10 cellular contexts compared by ENCODE assay signal in genomic region chr2:26846881-26847662, GRCh38. TPM values are rescaled to one million over a fixed set of nuclear protein-coding genes. Genes with fewer than 3 reads are reported as not detected.
DNase-seq lines count a peak whose midpoint lies in the region; ATAC-seq lines count a peak whose summit lies in the region.
"Had no signal": no experiment of that assay in that cellular context is flagged by ENCODE, and none has a peak within 500 bp of the region (broad histone marks: within the 10 kb centered on the region; RNA-seq: fewer than 3 reads in every experiment).

No MANE protein-coding gene starts in this region.

- H3K27me3 ChIP-seq in iPS DF 6.9 (ENCODE audit: control insufficient read depth, insufficient read depth, low read length) = peaks cover 35% of the 10 kb centered on the region

- ATAC-seq in T-cell (replicated peaks in 1 of 4) (no peak), HG02610 (IDR thresholded peaks at IDR 0.05; ENCODE audit: unreplicated experiment) (no peak)

- no peaks in the 10 kb centered on the region for H3K36me3 ChIP-seq in iPS DF 6.9 (ENCODE audit: control insufficient read depth, insufficient read depth, low read length)

- peaks cover 5% of the 10 kb centered on the region for H3K4me1 Mint-ChIP-seq in activated CD4-positive, alpha-beta T cell treated with anti-CD3 and anti-CD28 coated beads, Interleukin-2, amount 10 ng/mL, durations not matched to agents 24 days and 14 days
- H3K4me1 Mint-ChIP-seq in T-cell = peaks cover 12 to 19% (median 17%) of the 10 kb centered on the region in 3 donors
- H3K4me1 Mint-ChIP-seq in stimulated activated naive CD8-positive, alpha-beta T cell treated with anti-CD3 and anti-CD28 coated beads, Interleukin-15, Interleukin-2, amounts not matched to agents 100 ng/mL and 50 ng/mL, for 24 hours (ENCODE audit: low read depth) = peaks cover 9% of the 10 kb centered on the region

- intact Hi-C loops in activated CD4-positive, alpha-beta T cell treated with anti-CD3 and anti-CD28 coated beads, Interleukin-2, amount 10 ng/mL, durations not matched to agents 24 days and 14 days (cut with micrococcal nuclease) = loop anchor here (1.0 to 10.0 kb wide), 5 partner anchors 75 to 415 kb away; partner anchors contain the start of gene SLC30A3

- H3K36me3 Mint-ChIP-seq in activated CD4-positive, alpha-beta T cell treated with anti-CD3 and anti-CD28 coated beads, Interleukin-2, amount 10 ng/mL, durations not matched to agents 24 days and 14 days (ENCODE audit: low read depth) = no peaks in the 10 kb centered on the region
- no peaks in the 10 kb centered on the region for H3K36me3 Mint-ChIP-seq in T-cell
- no peaks in the 10 kb centered on the region for H3K36me3 Mint-ChIP-seq in stimulated activated naive CD8-positive, alpha-beta T cell treated with anti-CD3 and anti-CD28 coated beads, Interleukin-15, Interleukin-2, amounts not matched to agents 100 ng/mL and 50 ng/mL, for 24 hours (ENCODE audit: low read depth)

- DNase-seq in activated CD4-positive, alpha-beta T cell treated with anti-CD3 and anti-CD28 coated beads, Interleukin-2, amount 10 ng/mL, durations not matched to agents 24 days and 14 days = peak; percentile 55
- DNase-seq in activated CD4-positive, alpha-beta T cell treated with anti-CD3 and anti-CD28 coated beads for 4 hours = no peak
- DNase-seq in T-cell (peak in 2 of 34 experiments; percentile 3 to 8), iPS DF 6.9 (ENCODE audit: low read depth, low spot score) (no peak), NCI-H446 (lab: John Stamatoyannopoulos, UW) (no peak)
- DNase-seq in activated CD4-positive, CD25-positive, alpha-beta regulatory T cell (lab: John Stamatoyannopoulos, UW) = no peak

- no peaks in the 10 kb centered on the region for H3K9me3 Mint-ChIP-seq in activated CD4-positive, alpha-beta T cell treated with anti-CD3 and anti-CD28 coated beads, Interleukin-2, amount 10 ng/mL, durations not matched to agents 24 days and 14 days
- H3K9me3 Mint-ChIP-seq in T-cell = no peaks in the 10 kb centered on the region
- H3K9me3 Mint-ChIP-seq in stimulated activated naive CD8-positive, alpha-beta T cell treated with anti-CD3 and anti-CD28 coated beads, Interleukin-15, Interleukin-2, amounts not matched to agents 100 ng/mL and 50 ng/mL, for 24 hours = no peaks in the 10 kb centered on the region

- no peaks in the 10 kb centered on the region; the same call in 1 of the 2 replicates for H3K4me1 ChIP-seq in iPS DF 6.9 (ENCODE audit: control insufficient read depth, insufficient read depth, low read length)

- WGBS in iPS DF 6.9 (ENCODE audit: insufficient coverage, insufficient read length) = no CpG with 5 or more reads among the region's 44 CpGs

- POLR2A ChIA-PET in T-cell (lab: Charles Lee) = no interaction called here

- peaks cover 59% of the 10 kb centered on the region for H3K27me3 Mint-ChIP-seq in activated CD4-positive, alpha-beta T cell treated with anti-CD3 and anti-CD28 coated beads, Interleukin-2, amount 10 ng/mL, durations not matched to agents 24 days and 14 days
- peaks cover 39 to 68% of the 10 kb centered on the region in 2 donors for H3K27me3 Mint-ChIP-seq in T-cell
- peaks cover 56% of the 10 kb centered on the region for H3K27me3 Mint-ChIP-seq in stimulated activated naive CD8-positive, alpha-beta T cell treated with anti-CD3 and anti-CD28 coated beads, Interleukin-15, Interleukin-2, amounts not matched to agents 100 ng/mL and 50 ng/mL, for 24 hours

- H3K9me3 ChIP-seq in iPS DF 6.9 (ENCODE audit: control insufficient read depth, insufficient read depth, low read length) = no peaks in the 10 kb centered on the region

- H3K27ac Mint-ChIP-seq in activated CD4-positive, alpha-beta T cell treated with anti-CD3 and anti-CD28 coated beads, Interleukin-2, amount 10 ng/mL, durations not matched to agents 24 days and 14 days = no peak overlapping the region
- no peak overlapping the region for H3K27ac Mint-ChIP-seq in T-cell
- H3K27ac Mint-ChIP-seq in stimulated activated naive CD8-positive, alpha-beta T cell treated with anti-CD3 and anti-CD28 coated beads, Interleukin-15, Interleukin-2, amounts not matched to agents 100 ng/mL and 50 ng/mL, for 24 hours = no peak overlapping the region

- CTCF ChIA-PET in T-cell (lab: Charles Lee) = interaction anchor here (0.6 to 1.8 kb wide), 7 partner anchors 12 to 433 kb away, joined by 3 to 13 read pairs (median 5); no protein-coding TSS in a partner anchor

- H3K4me3 Mint-ChIP-seq in activated CD4-positive, alpha-beta T cell treated with anti-CD3 and anti-CD28 coated beads, Interleukin-2, amount 10 ng/mL, durations not matched to agents 24 days and 14 days = peak overlapping the region; percentile 51
- peak overlapping the region; percentile 49 to 71 (median 63) for H3K4me3 Mint-ChIP-seq in T-cell
- H3K4me3 Mint-ChIP-seq in stimulated activated naive CD8-positive, alpha-beta T cell treated with anti-CD3 and anti-CD28 coated beads, Interleukin-15, Interleukin-2, amounts not matched to agents 100 ng/mL and 50 ng/mL, for 24 hours = peak overlapping the region; percentile 65

- no peak overlapping the region for H3K27ac ChIP-seq in iPS DF 6.9 (ENCODE audit: low read length)

- H3K4me3 ChIP-seq in iPS DF 6.9 (ENCODE audit: low read length) = peak overlapping the region; percentile 71; the same call in 1 of the 2 replicates

RNA-seq across cellular contexts. Expression of gene DPYSL5, which starts 0.9 kb away (rescaled TPM):
- total RNA-seq in activated CD4-positive, alpha-beta T cell treated with anti-CD3 and anti-CD28 coated beads, Interleukin-2, amount 10 ng/mL, durations not matched to agents 24 days and 14 days = not detected in 2 replicates
- not detected for total RNA-seq in T-cell
- total RNA-seq: esophagus mucosa; T-helper 2 cell treated with Interferon-gamma antibody and Interleukin-4, amounts not matched to agents 100 ng/mL and 5 ng/mL, for 36 hours had no signal
